ENCODE assay signal across 22 cellular contexts in genomic region chr3:58565621-58566397, GRCh38. TPM values are rescaled to one million over a fixed set of nuclear protein-coding genes. Genes with fewer than 3 reads are reported as not detected.
DNase-seq lines count a peak whose midpoint lies in the region; ATAC-seq and TF ChIP-seq lines count a peak whose summit lies in the region.
"Had no signal": no experiment of that assay in that cellular context is flagged by ENCODE, and none has a peak within 500 bp of the region (broad histone marks: within the 10 kb centered on the region; RNA-seq: fewer than 3 reads in every experiment).

No MANE protein-coding gene starts in this region.

- H3K9me3 ChIP-seq in OCI-LY7 (ENCODE audit: low read length) = no peaks in the 10 kb centered on the region
- no peaks in the 10 kb centered on the region for H3K9me3 ChIP-seq in esophagus muscularis mucosa
- H3K9me3 ChIP-seq in mammary epithelial cell (replicated peaks; ENCODE audit: insufficient read depth, low read length) = no peaks in the 10 kb centered on the region
- H3K9me3 ChIP-seq: adrenal gland, left ventricle myocardium inferior, upper lobe of left lung had no signal

- no peak for TF ChIP-seq EP300 in esophagus muscularis mucosa (IDR thresholded peaks at IDR 0.05)

- H3K36me3 Mint-ChIP-seq in nephron progenitor cell (ENCODE audit: low read depth) = no peaks in the 10 kb centered on the region
- H3K36me3 Mint-ChIP-seq: CD4-positive, alpha-beta memory T cell had no signal

- no peak for TF ChIP-seq POLR2A in esophagus muscularis mucosa (IDR thresholded peaks at IDR 0.05; ENCODE audit: low read depth)

- no peak overlapping the region for H3K4me3 Mint-ChIP-seq in nephron progenitor cell
- H3K4me3 Mint-ChIP-seq: CD4-positive, alpha-beta memory T cell had no signal

- no peak overlapping the region for H3K9ac ChIP-seq in mammary epithelial cell (ENCODE audit: insufficient read depth, low read length)

- H3K4me2 ChIP-seq in OCI-LY7 (ENCODE audit: low read length) (no peak overlapping the region), mammary epithelial cell (ENCODE audit: insufficient read depth, low read depth, low read length) (no peak overlapping the region)

- H3K9me3 Mint-ChIP-seq in nephron progenitor cell = no peaks in the 10 kb centered on the region
- H3K9me3 Mint-ChIP-seq: CD4-positive, alpha-beta memory T cell had no signal

- no peak overlapping the region for H3K27ac Mint-ChIP-seq in nephron progenitor cell
- H3K27ac Mint-ChIP-seq: CD4-positive, alpha-beta memory T cell had no signal

- peaks cover 11% of the 10 kb centered on the region for H3K27me3 Mint-ChIP-seq in nephron progenitor cell (ENCODE audit: low read depth, poor library complexity)

- BruUV-seq in OCI-LY7 (replicated peaks; lab: Mats Ljungman, UMichigan) (no TSS peak), mammary epithelial cell (replicated peaks; lab: Mats Ljungman, UMichigan) (no TSS peak)

- dilution Hi-C loops in mammary epithelial cell (cut with HindIII; ENCODE audit: low sequenced_read_pairs) = no loop called here

- no peak overlapping the region for H2AFZ ChIP-seq in OCI-LY7 (ENCODE audit: low read length)
- H2AFZ ChIP-seq in mammary epithelial cell (ENCODE audit: low read depth, low read length) = no peak overlapping the region

- 89% methylated on average over 7 of the region's 12 CpGs for WGBS in esophagus muscularis mucosa
- 91% methylated on average over 5 of the region's 12 CpGs for WGBS in mammary epithelial cell (ENCODE audit: low coverage, missing lambda C conversion rate)

- TF ChIP-seq CTCF in OCI-LY7 (conservative IDR thresholded peaks at IDR 0.05; ENCODE audit: low read length) (no peak), esophagus muscularis mucosa (IDR thresholded peaks at IDR 0.05) (no peak), nephron progenitor cell (IDR thresholded peaks at IDR 0.05) (no peak), mammary epithelial cell (conservative IDR thresholded peaks at IDR 0.05 in 1 of 2, IDR thresholded peaks at IDR 0.05 in 1 of 2; ENCODE audit: extremely low read depth in 1 of 2, insufficient read depth in 1 of 2, low read depth in 1 of 2, low read length in 2 of 2) (no peak)

- H3K79me2 ChIP-seq in OCI-LY7 (ENCODE audit: insufficient read depth, low read depth, low read length) (no peaks in the 10 kb centered on the region), mammary epithelial cell (ENCODE audit: insufficient read depth, low read length) (no peaks in the 10 kb centered on the region)

- in situ Hi-C loops in mammary epithelial cell (cut with MboI; ENCODE audit: low sequenced_read_pairs in 2 of 2) = no loop called here

- ATAC-seq in GM21723 (IDR thresholded peaks at IDR 0.05; ENCODE audit: unreplicated experiment) (no peak), GM18861 (IDR thresholded peaks at IDR 0.05; ENCODE audit: unreplicated experiment) (no peak)

- H3K4me1 ChIP-seq in OCI-LY7 (ENCODE audit: insufficient read depth, low read length, poor library complexity, severe bottlenecking) = peaks cover 15% of the 10 kb centered on the region
- H3K4me1 ChIP-seq in esophagus muscularis mucosa = peaks cover 0 to 15% (median 9%) of the 10 kb centered on the region in 4 donors
- peaks cover 24% of the 10 kb centered on the region for H3K4me1 ChIP-seq in mammary epithelial cell (ENCODE audit: insufficient read depth, low read length)
- H3K4me1 ChIP-seq: adrenal gland had no signal

- no peaks in the 10 kb centered on the region for H3K9me2 ChIP-seq in OCI-LY7 (ENCODE audit: insufficient read depth, low read length)

- no peaks in the 10 kb centered on the region for H3K36me3 ChIP-seq in H7 (replicated peaks; ENCODE audit: control insufficient read depth, insufficient read depth, low read length)
- H3K36me3 ChIP-seq in OCI-LY7 (ENCODE audit: insufficient read depth, low read length) = no peaks in the 10 kb centered on the region
- peaks cover 9 to 64% (median 28%) of the 10 kb centered on the region in 4 donors for H3K36me3 ChIP-seq in esophagus muscularis mucosa
- no peaks in the 10 kb centered on the region for H3K36me3 ChIP-seq in mammary epithelial cell (ENCODE audit: insufficient read depth, low read length)
- H3K36me3 ChIP-seq: adrenal gland had no signal

- H4K20me1 ChIP-seq in OCI-LY7 (ENCODE audit: insufficient read depth, low read length) (no peaks in the 10 kb centered on the region), mammary epithelial cell (ENCODE audit: insufficient read depth, low read length) (no peaks in the 10 kb centered on the region)

- CTCF ChIA-PET in OCI-LY7 (lab: Charles Lee; ENCODE audit: unreplicated experiment) = no interaction called here
- CTCF ChIA-PET in mammary epithelial cell (lab: Charles Lee; ENCODE audit: low non-redundant PET) = no interaction called here

- POLR2A ChIA-PET in OCI-LY7 (lab: Charles Lee) = interaction anchor here (1.0 kb wide), 1 partner anchor 9 kb away, joined by 3 read pairs; no protein-coding TSS in a partner anchor

- DNase-seq in H7 = peak; percentile 66
- DNase-seq in OCI-LY7 (ENCODE audit: low spot score) = peak; percentile 31
- DNase-seq in esophagus muscularis mucosa (ENCODE audit: extremely low spot score) = peak; percentile 88
- peak; percentile 24 for DNase-seq in nephron progenitor cell
- no peak for DNase-seq in mammary epithelial cell
- no peak for DNase-seq in GM19240 (ENCODE audit: insufficient read length, low spot score)
- DNase-seq: activated CD4-positive, alpha-beta T cell treated with anti-CD3 and anti-CD28 coated beads, Interleukin-2, amount 50 U/mL, for 1 hour; caudate nucleus; CD4-positive, alpha-beta memory T cell; erythroblast; foreskin melanocyte; left ventricle myocardium inferior; NCI-H1417 treated with DMSO at 0.1 percent for 48 hours; NCI-H774; stimulated activated CD4-positive, alpha-beta T cell treated with anti-CD3 and anti-CD28 coated beads, Interleukin-4, amount 100 ng/mL, for 4 hours; upper lobe of left lung had no signal

- H3K27ac ChIP-seq in OCI-LY7 (ENCODE audit: low read depth, low read length, poor library complexity, severe bottlenecking) = no peak overlapping the region
- H3K27ac ChIP-seq in esophagus muscularis mucosa (replicated peaks in 1 of 4) = no peak overlapping the region
- H3K27ac ChIP-seq in mammary epithelial cell (ENCODE audit: insufficient read depth, low read depth, low read length) = no peak overlapping the region
- H3K27ac ChIP-seq: adrenal gland, left ventricle myocardium inferior had no signal

- intact Hi-C loops in OCI-LY7 (cut with micrococcal nuclease; ENCODE audit: unreplicated experiment) (no loop called here), esophagus muscularis mucosa (cut with DNase I) (no loop called here), mammary epithelial cell (cut with micrococcal nuclease) (loop anchor here (5.0 kb wide), 1 partner anchor 486 kb away; the partner anchor contains the start of gene CFAP20DC)

- no peaks in the 10 kb centered on the region for H3K27me3 ChIP-seq in H7 (ENCODE audit: control insufficient read depth, insufficient read depth, low read length)
- no peaks in the 10 kb centered on the region for H3K27me3 ChIP-seq in esophagus muscularis mucosa
- H3K27me3 ChIP-seq in mammary epithelial cell (ENCODE audit: insufficient read depth, low read length) = no peaks in the 10 kb centered on the region
- H3K27me3 ChIP-seq: adrenal gland, upper lobe of left lung had no signal

- peaks cover 19% of the 10 kb centered on the region for H3K4me1 Mint-ChIP-seq in nephron progenitor cell

- H3K4me3 ChIP-seq in H7 (ENCODE audit: insufficient read depth, low read depth, low read length) (no peak overlapping the region), OCI-LY7 (ENCODE audit: low read depth, low read length, poor library complexity, severe bottlenecking) (no peak overlapping the region), esophagus muscularis mucosa (no peak overlapping the region), mammary epithelial cell (replicated peaks in 1 of 3; ENCODE audit: insufficient read depth in 1 of 3, low read depth in 2 of 3, low read length in 3 of 3) (no peak overlapping the region)
- H3K4me3 ChIP-seq: adrenal gland, left ventricle myocardium inferior, upper lobe of left lung had no signal

RNA-seq across cellular contexts. Expression of gene FAM107A, which starts 11.4 kb away (rescaled TPM):
- 0.07 TPM in 1 of 2 replicates, not detected in the other for total RNA-seq in H7 (2014; rRNA removed; shearing (Covaris generic))
- not detected in 2 replicates for total RNA-seq in OCI-LY7 (2014; rRNA removed; shearing (Covaris generic))
- not detected in 2 replicates for total RNA-seq in OCI-LY7 (2022)
- total RNA-seq in esophagus muscularis mucosa = 100 to 1,000 TPM in 2 of 4 donors, 10 to 100 TPM in 2; 35.7 to 107 (median 92.7) TPM
- under 1 TPM in 1 of 2 donors, not detected in 1; under 0.01 TPM for total RNA-seq in mammary epithelial cell
- polyA plus RNA-seq in mammary epithelial cell = not detected
- not detected for polyA minus RNA-seq in mammary epithelial cell
- total RNA-seq: CD4-positive, alpha-beta memory T cell; H4; MCF 10A; T-helper 1 cell treated with Interleukin-12 subunit alpha and Interleukin-12 subunit beta and Interleukin-4 antibody, amounts not matched to agents 30 ng/mL and 1 ng/mL, for 36 hours had no signal
- polyA plus RNA-seq: CD4-positive, alpha-beta memory T cell had no signal

RNA-seq across cellular contexts. Expression of gene ACOX2, which starts 28.8 kb away (rescaled TPM):
- 2.9 and 4.2 TPM in 2 replicates for total RNA-seq in H7 (2014; rRNA removed; shearing (Covaris generic))
- total RNA-seq in OCI-LY7 (2014; rRNA removed; shearing (Covaris generic)) = not detected in 2 replicates
- not detected in 2 replicates for total RNA-seq in OCI-LY7 (2022)
- 10 to 100 TPM; 18.3 to 28.9 (median 20.2) TPM for total RNA-seq in esophagus muscularis mucosa
- 1 to 10 TPM in 1 of 2 donors, not detected in 1; 1.0 TPM for total RNA-seq in mammary epithelial cell
- polyA plus RNA-seq in mammary epithelial cell = 0.74 TPM
- polyA minus RNA-seq in mammary epithelial cell = 8.9 TPM
- total RNA-seq: CD4-positive, alpha-beta memory T cell; T-helper 1 cell treated with Interleukin-12 subunit alpha and Interleukin-12 subunit beta and Interleukin-4 antibody, amounts not matched to agents 30 ng/mL and 1 ng/mL, for 36 hours had no signal
- polyA plus RNA-seq: CD4-positive, alpha-beta memory T cell had no signal

Comparison
In these comparisons a context has a peak if more than half of its experiments do, and no peak if none do; other contexts are left out.
1. DNase-seq: peak in H7 (single experiment), OCI-LY7 (single experiment), esophagus muscularis mucosa (single experiment) and nephron progenitor cell (single experiment); none in mammary epithelial cell (single experiment) and GM19240 (single experiment).
2. RNA of gene FAM107A, which starts 11.4 kb away (total RNA-seq): 35.7 to 107 TPM in esophagus muscularis mucosa; 0.07 TPM in H7, not detected in OCI-LY7 and under 0.01 TPM in mammary epithelial cell; every median in the first group is over 10 times any median in the second.